1 cellular context compared by ENCODE assay signal in the genomic region with DNA sequence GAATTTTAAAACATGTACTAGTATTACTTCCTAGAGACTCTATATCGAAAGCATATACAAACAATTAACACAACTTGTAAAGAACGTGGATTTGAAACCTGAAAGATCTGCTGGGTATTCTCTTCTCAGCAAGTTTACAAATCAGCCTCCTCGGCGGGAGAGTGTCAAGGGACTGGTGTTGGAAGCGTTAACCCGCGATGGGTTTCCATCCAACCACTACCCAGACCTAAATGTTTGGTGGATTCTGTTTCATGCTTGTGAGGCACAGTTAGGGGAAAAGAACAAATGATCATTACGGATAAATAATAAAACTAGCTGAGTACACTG.
A peak's percentile ranks its signal among the peaks of the same experiment; 100 is the strongest.
TF ChIP-seq lines count a peak whose summit lies in the region.

No MANE protein-coding gene starts in this region.

TF ChIP-seq in HepG2, 621 proteins besides CTCF, POLR2A, EP300 and RAD21 (continues in another document):
- TF ChIP-seq YEATS4 (CRISPR knock-in tag; IDR thresholded peaks at IDR 0.05; ENCODE audit: borderline replicate concordance), result peak; percentile 30; the same call in 1 of the 2 replicates
- no peak for TF ChIP-seq ZBTB8A (CRISPR knock-in tag; IDR thresholded peaks at IDR 0.05; ENCODE audit: borderline replicate concordance, low read depth)
- TF ChIP-seq TBX3 (IDR thresholded peaks at IDR 0.05; ENCODE audit: borderline replicate concordance), result no peak
- TF ChIP-seq PRPF4 (IDR thresholded peaks at IDR 0.05; ENCODE audit: low read depth, low read length, poor library complexity, severe bottlenecking), result no peak
- TF ChIP-seq XBP1 (CRISPR knock-in tag; IDR thresholded peaks at IDR 0.05), result no peak; the same call in 1 of the 2 replicates
- TF ChIP-seq, protein P1, sequence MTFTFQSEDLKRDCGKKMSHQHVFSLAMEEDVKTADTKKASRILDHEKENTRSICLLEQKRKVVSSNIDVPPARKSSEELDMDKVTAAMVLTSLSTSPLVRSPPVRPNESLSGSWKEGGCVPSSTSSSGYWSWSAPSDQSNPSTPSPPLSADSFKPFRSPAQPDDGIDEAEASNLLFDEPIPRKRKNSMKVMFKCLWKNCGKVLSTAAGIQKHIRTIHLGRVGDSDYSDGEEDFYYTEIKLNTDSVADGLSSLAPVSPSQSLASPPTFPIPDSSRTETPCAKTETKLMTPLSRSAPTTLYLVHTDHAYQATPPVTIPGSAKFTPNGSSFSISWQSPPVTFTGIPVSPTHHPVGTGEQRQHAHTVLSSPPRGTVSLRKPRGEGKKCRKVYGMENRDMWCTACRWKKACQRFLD (CRISPR knock-in tag; IDR thresholded peaks at IDR 0.05; ENCODE audit: borderline replicate concordance), result 0 out of 2 replicates have a peak, but pooled peaks have one; percentile 15
- TF ChIP-seq CHD4 (IDR thresholded peaks at IDR 0.05; ENCODE audit: borderline replicate concordance, low read length), result no peak
- TF ChIP-seq HDAC1 (CRISPR knock-in tag; IDR thresholded peaks at IDR 0.05), result no peak
- TF ChIP-seq, protein P2, sequence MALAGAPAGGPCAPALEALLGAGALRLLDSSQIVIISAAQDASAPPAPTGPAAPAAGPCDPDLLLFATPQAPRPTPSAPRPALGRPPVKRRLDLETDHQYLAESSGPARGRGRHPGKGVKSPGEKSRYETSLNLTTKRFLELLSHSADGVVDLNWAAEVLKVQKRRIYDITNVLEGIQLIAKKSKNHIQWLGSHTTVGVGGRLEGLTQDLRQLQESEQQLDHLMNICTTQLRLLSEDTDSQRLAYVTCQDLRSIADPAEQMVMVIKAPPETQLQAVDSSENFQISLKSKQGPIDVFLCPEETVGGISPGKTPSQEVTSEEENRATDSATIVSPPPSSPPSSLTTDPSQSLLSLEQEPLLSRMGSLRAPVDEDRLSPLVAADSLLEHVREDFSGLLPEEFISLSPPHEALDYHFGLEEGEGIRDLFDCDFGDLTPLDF (CRISPR knock-in tag; IDR thresholded peaks at IDR 0.05), result 0 out of 2 replicates have a peak, but pooled peaks have one; percentile 38
- 0 out of 2 replicates have a peak, but pooled peaks have one; percentile 8 for TF ChIP-seq ZNF777 (CRISPR knock-in tag; IDR thresholded peaks at IDR 0.05)
- peak; percentile 1; the same call in 1 of the 2 replicates for TF ChIP-seq TMF1 (CRISPR knock-in tag; IDR thresholded peaks at IDR 0.05; ENCODE audit: low read depth)
- no peak for TF ChIP-seq HES4 (CRISPR knock-in tag; IDR thresholded peaks at IDR 0.05; ENCODE audit: borderline replicate concordance)
- TF ChIP-seq, protein P3, sequence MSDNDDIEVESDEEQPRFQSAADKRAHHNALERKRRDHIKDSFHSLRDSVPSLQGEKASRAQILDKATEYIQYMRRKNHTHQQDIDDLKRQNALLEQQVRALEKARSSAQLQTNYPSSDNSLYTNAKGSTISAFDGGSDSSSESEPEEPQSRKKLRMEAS (IDR thresholded peaks at IDR 0.05), result no peak
- TF ChIP-seq IRX3 (CRISPR knock-in tag; IDR thresholded peaks at IDR 0.05; ENCODE audit: borderline replicate concordance, low read depth), result 0 out of 2 replicates have a peak, but pooled peaks have one; percentile 3
- TF ChIP-seq ZNF557 (CRISPR knock-in tag; IDR thresholded peaks at IDR 0.05), result peak; percentile 71; the same call in 1 of the 2 replicates
- TF ChIP-seq ZNF564 (CRISPR knock-in tag; IDR thresholded peaks at IDR 0.05), result no peak
- TF ChIP-seq, protein P4, sequence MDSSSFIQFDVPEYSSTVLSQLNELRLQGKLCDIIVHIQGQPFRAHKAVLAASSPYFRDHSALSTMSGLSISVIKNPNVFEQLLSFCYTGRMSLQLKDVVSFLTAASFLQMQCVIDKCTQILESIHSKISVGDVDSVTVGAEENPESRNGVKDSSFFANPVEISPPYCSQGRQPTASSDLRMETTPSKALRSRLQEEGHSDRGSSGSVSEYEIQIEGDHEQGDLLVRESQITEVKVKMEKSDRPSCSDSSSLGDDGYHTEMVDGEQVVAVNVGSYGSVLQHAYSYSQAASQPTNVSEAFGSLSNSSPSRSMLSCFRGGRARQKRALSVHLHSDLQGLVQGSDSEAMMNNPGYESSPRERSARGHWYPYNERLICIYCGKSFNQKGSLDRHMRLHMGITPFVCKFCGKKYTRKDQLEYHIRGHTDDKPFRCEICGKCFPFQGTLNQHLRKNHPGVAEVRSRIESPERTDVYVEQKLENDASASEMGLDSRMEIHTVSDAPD (CRISPR knock-in tag; IDR thresholded peaks at IDR 0.05), result 0 out of 2 replicates have a peak, but pooled peaks have one; percentile 17
- TF ChIP-seq ISX (CRISPR knock-in tag; conservative IDR thresholded peaks at IDR 0.05), result 0 out of 2 replicates have a peak, but pooled peaks have one; percentile 36
- TF ChIP-seq, protein P5, sequence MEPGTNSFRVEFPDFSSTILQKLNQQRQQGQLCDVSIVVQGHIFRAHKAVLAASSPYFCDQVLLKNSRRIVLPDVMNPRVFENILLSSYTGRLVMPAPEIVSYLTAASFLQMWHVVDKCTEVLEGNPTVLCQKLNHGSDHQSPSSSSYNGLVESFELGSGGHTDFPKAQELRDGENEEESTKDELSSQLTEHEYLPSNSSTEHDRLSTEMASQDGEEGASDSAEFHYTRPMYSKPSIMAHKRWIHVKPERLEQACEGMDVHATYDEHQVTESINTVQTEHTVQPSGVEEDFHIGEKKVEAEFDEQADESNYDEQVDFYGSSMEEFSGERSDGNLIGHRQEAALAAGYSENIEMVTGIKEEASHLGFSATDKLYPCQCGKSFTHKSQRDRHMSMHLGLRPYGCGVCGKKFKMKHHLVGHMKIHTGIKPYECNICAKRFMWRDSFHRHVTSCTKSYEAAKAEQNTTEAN (CRISPR knock-in tag; conservative IDR thresholded peaks at IDR 0.05), result 0 out of 2 replicates have a peak, but pooled peaks have one; percentile 52
- no peak for TF ChIP-seq BRD4 (CRISPR knock-in tag; IDR thresholded peaks at IDR 0.05)
- TF ChIP-seq LCORL (IDR thresholded peaks at IDR 0.05), result no peak
- TF ChIP-seq LCORL (CRISPR knock-in tag; IDR thresholded peaks at IDR 0.05), result no peak
- TF ChIP-seq SATB2 (CRISPR knock-in tag; IDR thresholded peaks at IDR 0.05), result 0 out of 2 replicates have a peak, but pooled peaks have one; percentile 27
- no peak for TF ChIP-seq ZNF644 (CRISPR knock-in tag; IDR thresholded peaks at IDR 0.05; ENCODE audit: low read depth)
- TF ChIP-seq, protein P6, sequence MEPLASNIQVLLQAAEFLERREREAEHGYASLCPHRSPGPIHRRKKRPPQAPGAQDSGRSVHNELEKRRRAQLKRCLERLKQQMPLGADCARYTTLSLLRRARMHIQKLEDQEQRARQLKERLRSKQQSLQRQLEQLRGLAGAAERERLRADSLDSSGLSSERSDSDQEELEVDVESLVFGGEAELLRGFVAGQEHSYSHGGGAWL (CRISPR knock-in tag; IDR thresholded peaks at IDR 0.05), result no peak
- TF ChIP-seq MTF1 (CRISPR knock-in tag; IDR thresholded peaks at IDR 0.05), result 0 out of 2 replicates have a peak, but pooled peaks have one; percentile 72
- TF ChIP-seq, protein P7, sequence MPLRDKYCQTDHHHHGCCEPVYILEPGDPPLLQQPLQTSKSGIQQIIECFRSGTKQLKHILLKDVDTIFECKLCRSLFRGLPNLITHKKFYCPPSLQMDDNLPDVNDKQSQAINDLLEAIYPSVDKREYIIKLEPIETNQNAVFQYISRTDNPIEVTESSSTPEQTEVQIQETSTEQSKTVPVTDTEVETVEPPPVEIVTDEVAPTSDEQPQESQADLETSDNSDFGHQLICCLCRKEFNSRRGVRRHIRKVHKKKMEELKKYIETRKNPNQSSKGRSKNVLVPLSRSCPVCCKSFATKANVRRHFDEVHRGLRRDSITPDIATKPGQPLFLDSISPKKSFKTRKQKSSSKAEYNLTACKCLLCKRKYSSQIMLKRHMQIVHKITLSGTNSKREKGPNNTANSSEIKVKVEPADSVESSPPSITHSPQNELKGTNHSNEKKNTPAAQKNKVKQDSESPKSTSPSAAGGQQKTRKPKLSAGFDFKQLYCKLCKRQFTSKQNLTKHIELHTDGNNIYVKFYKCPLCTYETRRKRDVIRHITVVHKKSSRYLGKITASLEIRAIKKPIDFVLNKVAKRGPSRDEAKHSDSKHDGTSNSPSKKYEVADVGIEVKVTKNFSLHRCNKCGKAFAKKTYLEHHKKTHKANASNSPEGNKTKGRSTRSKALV (CRISPR knock-in tag; IDR thresholded peaks at IDR 0.05), result peak; percentile 65; the same call in 1 of the 2 replicates
- TF ChIP-seq, protein P8, sequence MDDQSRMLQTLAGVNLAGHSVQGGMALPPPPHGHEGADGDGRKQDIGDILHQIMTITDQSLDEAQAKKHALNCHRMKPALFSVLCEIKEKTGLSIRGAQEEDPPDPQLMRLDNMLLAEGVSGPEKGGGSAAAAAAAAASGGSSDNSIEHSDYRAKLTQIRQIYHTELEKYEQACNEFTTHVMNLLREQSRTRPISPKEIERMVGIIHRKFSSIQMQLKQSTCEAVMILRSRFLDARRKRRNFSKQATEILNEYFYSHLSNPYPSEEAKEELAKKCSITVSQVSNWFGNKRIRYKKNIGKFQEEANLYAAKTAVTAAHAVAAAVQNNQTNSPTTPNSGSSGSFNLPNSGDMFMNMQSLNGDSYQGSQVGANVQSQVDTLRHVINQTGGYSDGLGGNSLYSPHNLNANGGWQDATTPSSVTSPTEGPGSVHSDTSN (CRISPR knock-in tag; IDR thresholded peaks at IDR 0.05; ENCODE audit: borderline replicate concordance), result 0 out of 2 replicates have a peak, but pooled peaks have one; percentile 42
- no peak for TF ChIP-seq KAT8 (CRISPR knock-in tag; IDR thresholded peaks at IDR 0.05)
- 0 out of 2 replicates have a peak, but pooled peaks have one; percentile 44 for TF ChIP-seq TBP (CRISPR knock-in tag; IDR thresholded peaks at IDR 0.05)
- TF ChIP-seq MAZ (IDR thresholded peaks at IDR 0.05; ENCODE audit: borderline replicate concordance, low read depth, low read length), result no peak
- no peak for TF ChIP-seq MAZ (CRISPR knock-in tag; IDR thresholded peaks at IDR 0.05; ENCODE audit: low read depth)
- TF ChIP-seq BRCA1 (CRISPR knock-in tag; IDR thresholded peaks at IDR 0.05), result peak; percentile 49; the same call in 1 of the 2 replicates
- TF ChIP-seq ZNF772 (CRISPR knock-in tag; IDR thresholded peaks at IDR 0.05), result no peak
- no peak for TF ChIP-seq POLR2G (IDR thresholded peaks at IDR 0.05; ENCODE audit: low read depth, low read length)
- TF ChIP-seq ZFP90 (CRISPR knock-in tag; IDR thresholded peaks at IDR 0.05; ENCODE audit: borderline replicate concordance), result 0 out of 2 replicates have a peak, but pooled peaks have one; percentile 2
- TF ChIP-seq ZNF430 (CRISPR knock-in tag; IDR thresholded peaks at IDR 0.05), result no peak
- TF ChIP-seq, protein P9, sequence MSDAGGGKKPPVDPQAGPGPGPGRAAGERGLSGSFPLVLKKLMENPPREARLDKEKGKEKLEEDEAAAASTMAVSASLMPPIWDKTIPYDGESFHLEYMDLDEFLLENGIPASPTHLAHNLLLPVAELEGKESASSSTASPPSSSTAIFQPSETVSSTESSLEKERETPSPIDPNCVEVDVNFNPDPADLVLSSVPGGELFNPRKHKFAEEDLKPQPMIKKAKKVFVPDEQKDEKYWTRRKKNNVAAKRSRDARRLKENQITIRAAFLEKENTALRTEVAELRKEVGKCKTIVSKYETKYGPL (CRISPR knock-in tag; IDR thresholded peaks at IDR 0.05), result peak; percentile 7; the same call in 1 of the 2 replicates
- peak; percentile 89 for TF ChIP-seq ZNF652 (CRISPR knock-in tag; IDR thresholded peaks at IDR 0.05; ENCODE audit: borderline replicate concordance, low read depth)
- TF ChIP-seq, protein P10, sequence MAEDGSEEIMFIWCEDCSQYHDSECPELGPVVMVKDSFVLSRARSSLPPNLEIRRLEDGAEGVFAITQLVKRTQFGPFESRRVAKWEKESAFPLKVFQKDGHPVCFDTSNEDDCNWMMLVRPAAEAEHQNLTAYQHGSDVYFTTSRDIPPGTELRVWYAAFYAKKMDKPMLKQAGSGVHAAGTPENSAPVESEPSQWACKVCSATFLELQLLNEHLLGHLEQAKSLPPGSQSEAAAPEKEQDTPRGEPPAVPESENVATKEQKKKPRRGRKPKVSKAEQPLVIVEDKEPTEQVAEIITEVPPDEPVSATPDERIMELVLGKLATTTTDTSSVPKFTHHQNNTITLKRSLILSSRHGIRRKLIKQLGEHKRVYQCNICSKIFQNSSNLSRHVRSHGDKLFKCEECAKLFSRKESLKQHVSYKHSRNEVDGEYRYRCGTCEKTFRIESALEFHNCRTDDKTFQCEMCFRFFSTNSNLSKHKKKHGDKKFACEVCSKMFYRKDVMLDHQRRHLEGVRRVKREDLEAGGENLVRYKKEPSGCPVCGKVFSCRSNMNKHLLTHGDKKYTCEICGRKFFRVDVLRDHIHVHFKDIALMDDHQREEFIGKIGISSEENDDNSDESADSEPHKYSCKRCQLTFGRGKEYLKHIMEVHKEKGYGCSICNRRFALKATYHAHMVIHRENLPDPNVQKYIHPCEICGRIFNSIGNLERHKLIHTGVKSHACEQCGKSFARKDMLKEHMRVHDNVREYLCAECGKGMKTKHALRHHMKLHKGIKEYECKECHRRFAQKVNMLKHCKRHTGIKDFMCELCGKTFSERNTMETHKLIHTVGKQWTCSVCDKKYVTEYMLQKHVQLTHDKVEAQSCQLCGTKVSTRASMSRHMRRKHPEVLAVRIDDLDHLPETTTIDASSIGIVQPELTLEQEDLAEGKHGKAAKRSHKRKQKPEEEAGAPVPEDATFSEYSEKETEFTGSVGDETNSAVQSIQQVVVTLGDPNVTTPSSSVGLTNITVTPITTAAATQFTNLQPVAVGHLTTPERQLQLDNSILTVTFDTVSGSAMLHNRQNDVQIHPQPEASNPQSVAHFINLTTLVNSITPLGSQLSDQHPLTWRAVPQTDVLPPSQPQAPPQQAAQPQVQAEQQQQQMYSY (CRISPR knock-in tag; IDR thresholded peaks at IDR 0.05), result 0 out of 2 replicates have a peak, but pooled peaks have one; percentile 48
- no peak for TF ChIP-seq PAWR (CRISPR knock-in tag; IDR thresholded peaks at IDR 0.05; ENCODE audit: borderline replicate concordance)
- TF ChIP-seq ZBTB20 (CRISPR knock-in tag; IDR thresholded peaks at IDR 0.05; ENCODE audit: borderline replicate concordance, low read depth), result no peak
- TF ChIP-seq, protein P11, sequence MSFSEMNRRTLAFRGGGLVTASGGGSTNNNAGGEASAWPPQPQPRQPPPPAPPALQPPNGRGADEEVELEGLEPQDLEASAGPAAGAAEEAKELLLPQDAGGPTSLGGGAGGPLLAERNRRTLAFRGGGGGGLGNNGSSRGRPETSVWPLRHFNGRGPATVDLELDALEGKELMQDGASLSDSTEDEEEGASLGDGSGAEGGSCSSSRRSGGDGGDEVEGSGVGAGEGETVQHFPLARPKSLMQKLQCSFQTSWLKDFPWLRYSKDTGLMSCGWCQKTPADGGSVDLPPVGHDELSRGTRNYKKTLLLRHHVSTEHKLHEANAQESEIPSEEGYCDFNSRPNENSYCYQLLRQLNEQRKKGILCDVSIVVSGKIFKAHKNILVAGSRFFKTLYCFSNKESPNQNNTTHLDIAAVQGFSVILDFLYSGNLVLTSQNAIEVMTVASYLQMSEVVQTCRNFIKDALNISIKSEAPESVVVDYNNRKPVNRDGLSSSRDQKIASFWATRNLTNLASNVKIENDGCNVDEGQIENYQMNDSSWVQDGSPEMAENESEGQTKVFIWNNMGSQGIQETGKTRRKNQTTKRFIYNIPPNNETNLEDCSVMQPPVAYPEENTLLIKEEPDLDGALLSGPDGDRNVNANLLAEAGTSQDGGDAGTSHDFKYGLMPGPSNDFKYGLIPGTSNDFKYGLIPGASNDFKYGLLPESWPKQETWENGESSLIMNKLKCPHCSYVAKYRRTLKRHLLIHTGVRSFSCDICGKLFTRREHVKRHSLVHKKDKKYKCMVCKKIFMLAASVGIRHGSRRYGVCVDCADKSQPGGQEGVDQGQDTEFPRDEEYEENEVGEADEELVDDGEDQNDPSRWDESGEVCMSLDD (CRISPR knock-in tag; IDR thresholded peaks at IDR 0.05; ENCODE audit: borderline replicate concordance), result peak; percentile 66; the same call in 1 of the 2 replicates
- no peak for TF ChIP-seq ZSCAN30 (CRISPR knock-in tag; IDR thresholded peaks at IDR 0.05)
- no peak for TF ChIP-seq TAF1 (CRISPR knock-in tag; IDR thresholded peaks at IDR 0.05)
- no peak for TF ChIP-seq TSC22D2 (CRISPR knock-in tag; IDR thresholded peaks at IDR 0.05; ENCODE audit: borderline replicate concordance)
